Comparison of ENCODE assay signal across 8 cellular contexts in the genomic region with DNA sequence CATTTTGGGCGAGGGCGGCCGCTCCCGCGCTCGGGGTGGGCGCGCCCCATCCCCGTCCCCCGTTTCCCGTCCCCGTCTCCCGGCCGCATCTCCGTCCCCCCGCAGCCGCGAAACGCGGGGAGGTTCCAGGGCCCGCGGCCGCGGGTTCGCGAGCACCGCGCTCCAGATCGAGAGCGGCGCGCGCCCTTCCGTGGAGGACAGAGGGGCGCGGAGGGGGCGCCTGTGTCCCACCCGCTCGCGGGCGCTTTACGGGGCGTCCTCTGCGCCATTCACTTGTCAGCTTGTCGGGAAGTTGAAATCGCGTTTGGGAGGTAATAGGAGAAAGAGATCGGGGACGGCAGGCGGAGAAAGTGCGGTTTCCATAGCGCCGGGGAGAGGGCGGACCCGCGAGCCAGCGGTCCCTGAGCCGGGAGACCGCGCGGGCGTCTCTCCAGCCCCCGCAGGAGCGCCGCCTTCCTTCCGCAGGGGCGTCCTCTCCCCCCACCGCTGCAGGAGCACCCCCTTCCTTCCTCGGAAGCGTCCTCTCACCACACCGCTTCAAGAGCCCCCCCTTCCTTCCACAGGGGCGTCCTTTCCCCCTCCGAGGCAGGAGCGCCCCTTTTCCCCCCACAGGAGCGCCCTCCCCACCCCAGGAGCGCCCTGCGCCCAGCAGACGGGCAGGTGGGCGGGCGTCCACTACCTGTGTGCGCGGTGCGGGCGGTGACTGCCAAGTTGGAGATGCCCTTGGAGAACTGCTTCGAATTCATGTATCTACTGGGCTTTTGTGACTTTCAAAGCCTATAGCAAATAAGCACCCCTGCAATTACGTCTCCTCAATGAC. TPM values are rescaled to one million over a fixed set of nuclear protein-coding genes. Genes with fewer than 3 reads are reported as not detected.
DNase-seq lines count a peak whose midpoint lies in the region; ATAC-seq and TF ChIP-seq lines count a peak whose summit lies in the region.

No MANE protein-coding gene starts in this region.

- peaks cover 2% of the 10 kb centered on the region for H3F3A ChIP-seq in PC-3 (ENCODE audit: low read length, unreplicated experiment)

- no peaks in the 10 kb centered on the region for H3K36me3 ChIP-seq in PC-3 (ENCODE audit: low read depth, low read length)

- H3K9me3 ChIP-seq in PC-3 (ENCODE audit: low read length) (no peaks in the 10 kb centered on the region), right cardiac atrium (ENCODE audit: control insufficient read depth, low read length) (no peaks in the 10 kb centered on the region)

- CTCF ChIA-PET in PC-3 (lab: Charles Lee) = no interaction called here

- H3K9me2 ChIP-seq in PC-3 (replicated peaks; ENCODE audit: low read length) = no peaks in the 10 kb centered on the region

- H3K27ac ChIP-seq in PC-3 (ENCODE audit: low read length) (no peak overlapping the region), right cardiac atrium (ENCODE audit: low read length) (peak overlapping the region; percentile 88)

- no peaks in the 10 kb centered on the region for H4K20me1 ChIP-seq in PC-3 (ENCODE audit: low read length)

- H3K4me2 ChIP-seq in PC-3 (ENCODE audit: low read length) = peak overlapping the region; percentile 87

- no peak for TF ChIP-seq CTCF in PC-3 (conservative IDR thresholded peaks at IDR 0.05; ENCODE audit: low read depth, low read length)

- DNase-seq in A172 (ENCODE audit: low spot score) = peak; percentile 53
- peak; percentile 22 for DNase-seq in PC-3
- DNase-seq in amniotic stem cell (lab: John Stamatoyannopoulos, UW) = peak; percentile 12
- DNase-seq in right cardiac atrium = peak; percentile 49 to 79 (median 79)
- peak; percentile 90 for DNase-seq in retina
- DNase-seq in mucosa of gallbladder (ENCODE audit: low spot score) = no peak

- H3K4me1 ChIP-seq in PC-3 (ENCODE audit: insufficient read depth, low read length) (peaks cover 9% of the 10 kb centered on the region), right cardiac atrium (ENCODE audit: control insufficient read depth, insufficient read depth, low read length) (peaks cover 2% of the 10 kb centered on the region)

- H2AFZ ChIP-seq in PC-3 (ENCODE audit: low read length) = peak overlapping the region; percentile 74

- POLR2A ChIA-PET in PC-3 (lab: Charles Lee; ENCODE audit: unreplicated experiment) = interaction anchor here (0.6 to 0.8 kb wide), 4 partner anchors 60 to 313 kb away, joined by 5 to 17 read pairs (median 10); no protein-coding TSS in a partner anchor

- H3K27me3 ChIP-seq in PC-3 (ENCODE audit: low read length) (no peaks in the 10 kb centered on the region), right cardiac atrium (ENCODE audit: control insufficient read depth, insufficient read depth) (no peaks in the 10 kb centered on the region)

- 1% methylated on average over 85 of the region's 86 CpGs for WGBS in right cardiac atrium

- peak overlapping the region; percentile 71 for H3K9ac ChIP-seq in PC-3 (ENCODE audit: low read length)

- peak; percentile 12 for ATAC-seq in GM18511 (IDR thresholded peaks at IDR 0.05; ENCODE audit: unreplicated experiment)
- ATAC-seq in HG03457 (IDR thresholded peaks at IDR 0.05; ENCODE audit: unreplicated experiment) = peak; percentile 2
- no peak; the same call in 1 of the 2 replicates for ATAC-seq in PC-3
- peak; percentile 26 to 38 for ATAC-seq in right cardiac atrium

- intact Hi-C loops in PC-3 (cut with micrococcal nuclease) (loop anchor here (5.0 to 10.0 kb wide), 2 partner anchors 513 to 870 kb away; no protein-coding TSS in a partner anchor), right cardiac atrium (cut with DNase I) (loop anchor here (5.0 to 10.0 kb wide), 6 partner anchors 80 to 823 kb away; no protein-coding TSS in a partner anchor)

- H3K4me3 ChIP-seq in PC-3 (ENCODE audit: low read length) (peak overlapping the region; percentile 70), right cardiac atrium (ENCODE audit: low read length) (peak overlapping the region; percentile 95)

- no TSS peak for BruUV-seq in PC-3 (replicated peaks; lab: Mats Ljungman, UMichigan)

- H3K79me2 ChIP-seq in PC-3 (ENCODE audit: low read length) = peaks cover 24% of the 10 kb centered on the region

RNA-seq across cellular contexts. Expression of a gene that starts 1.0 kb away (rescaled TPM):
- total RNA-seq in A172 (2014; rRNA removed; shearing (Covaris generic)) = 1.4 and 2.3 TPM in 2 replicates
- total RNA-seq in PC-3 (2014; rRNA removed) (5.6 and 7.5 TPM in 2 replicates), right cardiac atrium (10 to 100 TPM; 10.8 to 28.4 (median 14.6) TPM), mucosa of gallbladder (25.6 TPM)
- polyA plus RNA-seq in right cardiac atrium = 7.4 TPM
